ENCODE assay signal across 1 cellular context in genomic region chr1:203188686-203189232, GRCh38.
TF ChIP-seq lines count a peak whose summit lies in the region.

No MANE protein-coding gene starts in this region.

TF ChIP-seq in IMR-90, 13 proteins besides CTCF, POLR2A, EP300 and RAD21 (continued from another document):
- TF ChIP-seq RCOR1 (IDR thresholded peaks at IDR 0.05; ENCODE audit: insufficient replicate concordance, low read length) = no peak
- TF ChIP-seq RFX5 (IDR thresholded peaks at IDR 0.05; ENCODE audit: low read depth, low read length) = no peak
TF ChIP-seq in IMR-90: peak in this region for 0.
